ENCODE assay signal across 8 cellular contexts in genomic region chrX:151393514-151393913, GRCh38. TPM values are rescaled to one million over a fixed set of nuclear protein-coding genes. Genes with fewer than 3 reads are reported as not detected.
A peak's percentile ranks its signal among the peaks of the same experiment; 100 is the strongest.
DNase-seq lines count a peak whose midpoint lies in the region; ATAC-seq and TF ChIP-seq lines count a peak whose summit lies in the region.

No MANE protein-coding gene starts in this region.

- DNase-seq in NCI-H2196 (lab: John Stamatoyannopoulos, UW; ENCODE audit: unreplicated experiment) (peak; percentile 1), NCI-H2196 treated with DMSO at 0.1 percent for 48 hours (lab: John Stamatoyannopoulos, UW; ENCODE audit: unreplicated experiment) (no peak), NCI-H1417 treated with DMSO at 0.1 percent for 48 hours (lab: John Stamatoyannopoulos, UW) (peak; percentile 16), superior temporal gyrus (ENCODE audit: extremely low spot score) (no peak)
- peak; percentile 39 for DNase-seq in activated naive CD4-positive, alpha-beta T cell treated with anti-CD3 and anti-CD28 coated beads for 36 hours
- DNase-seq in stimulated activated CD8-positive, alpha-beta memory T cell treated with anti-CD3 and anti-CD28 coated beads, Interleukin-4, amount 100 ng/mL, for 48 hours, result peak; percentile 40

- no peak for ATAC-seq in SK-N-SH treated with all-trans-retinoic acid at 6 μM for 48 hours
- no peak for ATAC-seq in GM18517 (IDR thresholded peaks at IDR 0.05; ENCODE audit: unreplicated experiment)

- no peaks in the 10 kb centered on the region for H3K9me3 Mint-ChIP-seq in activated naive CD4-positive, alpha-beta T cell treated with anti-CD3 and anti-CD28 coated beads for 36 hours

- H3K27me3 Mint-ChIP-seq in activated naive CD4-positive, alpha-beta T cell treated with anti-CD3 and anti-CD28 coated beads for 36 hours (ENCODE audit: low read depth), result no peaks in the 10 kb centered on the region

- CTCF ChIA-PET in activated naive CD4-positive, alpha-beta T cell treated with anti-CD3 and anti-CD28 coated beads for 36 hours (lab: Charles Lee), result no interaction called here

- H3K4me1 Mint-ChIP-seq in activated naive CD4-positive, alpha-beta T cell treated with anti-CD3 and anti-CD28 coated beads for 36 hours (ENCODE audit: low read depth), result peaks cover 27% of the 10 kb centered on the region

- intact Hi-C loops in activated naive CD4-positive, alpha-beta T cell treated with anti-CD3 and anti-CD28 coated beads for 36 hours (cut with micrococcal nuclease), result loop anchor here (2.0 to 10.0 kb wide), 4 partner anchors 151 to 1029 kb away; partner anchors contain the start of gene MAMLD1

- peaks cover 3% of the 10 kb centered on the region for H3K36me3 Mint-ChIP-seq in activated naive CD4-positive, alpha-beta T cell treated with anti-CD3 and anti-CD28 coated beads for 36 hours (ENCODE audit: low read depth)

- no peak overlapping the region for H3K27ac Mint-ChIP-seq in activated naive CD4-positive, alpha-beta T cell treated with anti-CD3 and anti-CD28 coated beads for 36 hours

- no peak overlapping the region for H3K4me3 Mint-ChIP-seq in activated naive CD4-positive, alpha-beta T cell treated with anti-CD3 and anti-CD28 coated beads for 36 hours

TF ChIP-seq in SK-N-SH treated with all-trans-retinoic acid at 6 μM for 48 hours, 23 proteins besides CTCF, POLR2A, EP300 and RAD21:
- TF ChIP-seq POU6F1 (CRISPR knock-in tag; IDR thresholded peaks at IDR 0.05; ENCODE audit: borderline replicate concordance, low read depth) (no peak), CSDC2 (CRISPR knock-in tag; IDR thresholded peaks at IDR 0.05) (no peak), ZNF565 (CRISPR knock-in tag; conservative IDR thresholded peaks at IDR 0.05; ENCODE audit: low read depth) (no peak), CREB5 (CRISPR knock-in tag; IDR thresholded peaks at IDR 0.05; ENCODE audit: low read depth) (no peak), ARNTL (CRISPR knock-in tag; IDR thresholded peaks at IDR 0.05; ENCODE audit: borderline replicate concordance, low read depth) (no peak), ZFP3 (CRISPR knock-in tag; IDR thresholded peaks at IDR 0.05) (no peak), BACH2 (CRISPR knock-in tag; IDR thresholded peaks at IDR 0.05; ENCODE audit: borderline replicate concordance) (no peak), TCF4 (CRISPR knock-in tag; IDR thresholded peaks at IDR 0.05; ENCODE audit: borderline replicate concordance) (no peak), ISL1 (CRISPR knock-in tag; IDR thresholded peaks at IDR 0.05) (no peak), GLIS3 (CRISPR knock-in tag; IDR thresholded peaks at IDR 0.05) (no peak), SNAI2 (CRISPR knock-in tag; IDR thresholded peaks at IDR 0.05) (no peak), ZC3H10 (CRISPR knock-in tag; IDR thresholded peaks at IDR 0.05) (no peak)

RNA-seq across cellular contexts. Expression of gene VMA21, which starts 3.5 kb away (rescaled TPM):
- total RNA-seq in activated naive CD4-positive, alpha-beta T cell treated with anti-CD3 and anti-CD28 coated beads for 36 hours, result 10 to 100 TPM; 36.5 to 39.7 TPM

Comparison
In these comparisons a context has a peak if more than half of its experiments do, and no peak if none do; other contexts are left out.
1. DNase-seq: peak in NCI-H2196 (single experiment), NCI-H1417 treated with DMSO at 0.1 percent for 48 hours (single experiment), activated naive CD4-positive, alpha-beta T cell treated with anti-CD3 and anti-CD28 coated beads for 36 hours (single experiment) and stimulated activated CD8-positive, alpha-beta memory T cell treated with anti-CD3 and anti-CD28 coated beads, Interleukin-4, amount 100 ng/mL, for 48 hours (single experiment); none in NCI-H2196 treated with DMSO at 0.1 percent for 48 hours (single experiment) and superior temporal gyrus (single experiment).